Comparison of ENCODE assay signal across 34 cellular contexts in genomic region chr17:77496401-77496801, GRCh38.
DNase-seq lines count a peak whose midpoint lies in the region; ATAC-seq, FAIRE-seq and TF ChIP-seq lines count a peak whose summit lies in the region.
"Had no signal": no experiment of that assay in that cellular context is flagged by ENCODE, and none has a peak within 500 bp of the region (broad histone marks: within the 10 kb centered on the region; RNA-seq: fewer than 3 reads in every experiment).

No MANE protein-coding gene starts in this region.

- peaks cover 28% of the 10 kb centered on the region for H3K4me1 Mint-ChIP-seq in activated naive CD4-positive, alpha-beta T cell treated with anti-CD3 and anti-CD28 coated beads, Interleukin-2, amount 10 ng/mL, durations not matched to agents 7 days and 5 days

- TF ChIP-seq RAD21 in HepG2 (CRISPR knock-in tag; IDR thresholded peaks at IDR 0.05): no peak

- H3K4me3 ChIP-seq in RWPE2 (ENCODE audit: severe bottlenecking) (no peak overlapping the region), HepG2 (replicated peaks in 1 of 3; ENCODE audit: insufficient read depth in 1 of 3, low read depth in 2 of 3, low read length in 3 of 3) (no peak overlapping the region), transverse colon (no peak overlapping the region)
- H3K4me3 ChIP-seq: colonic mucosa, SJSA1, stomach, tibial nerve had no signal

- 93% methylated on average over 12 of the region's 12 CpGs for WGBS in HepG2 (ENCODE audit: low lambda C conversion rate)
- WGBS in transverse colon (ENCODE audit: low coverage in 1 of 2), 2 donors: 94% methylated on average over 12 of the region's 12 CpGs; no CpG with 5 or more reads in 1 of the 2 donors

- no peaks in the 10 kb centered on the region for H3K79me2 ChIP-seq in HepG2 (ENCODE audit: insufficient read depth, low read length)

- H3K36me3 Mint-ChIP-seq in activated naive CD4-positive, alpha-beta T cell treated with anti-CD3 and anti-CD28 coated beads, Interleukin-2, amount 10 ng/mL, durations not matched to agents 7 days and 5 days: peaks cover 56% of the 10 kb centered on the region

- H3K9me3 ChIP-seq in RWPE2 (ENCODE audit: severe bottlenecking) (no peaks in the 10 kb centered on the region), HepG2 (ENCODE audit: low read length) (no peaks in the 10 kb centered on the region), transverse colon (no peaks in the 10 kb centered on the region)
- H3K9me3 ChIP-seq: colonic mucosa, SJSA1, stomach, tibial nerve had no signal

- TF ChIP-seq CTCF in RWPE2 (IDR thresholded peaks at IDR 0.05; ENCODE audit: poor library complexity, severe bottlenecking) (no peak), HepG2 (CRISPR knock-in tag; IDR thresholded peaks at IDR 0.05) (no peak), transverse colon (IDR thresholded peaks at IDR 0.05) (no peak)

- peaks cover 16% of the 10 kb centered on the region; the same call in 1 of the 2 replicates for H4K20me1 ChIP-seq in HepG2 (ENCODE audit: insufficient read depth, low read length)

- TF ChIP-seq EP300 in HepG2 (IDR thresholded peaks at IDR 0.05; ENCODE audit: low read depth in 2 of 2, low read length in 2 of 2) (no peak), HepG2 (CRISPR knock-in tag; IDR thresholded peaks at IDR 0.05; ENCODE audit: borderline replicate concordance) (no peak), transverse colon (IDR thresholded peaks at IDR 0.05; ENCODE audit: low read depth) (no peak)

- H3K27ac Mint-ChIP-seq in activated naive CD4-positive, alpha-beta T cell treated with anti-CD3 and anti-CD28 coated beads, Interleukin-2, amount 10 ng/mL, durations not matched to agents 7 days and 5 days: peak overlapping the region; percentile 58
- H3K27ac Mint-ChIP-seq: activated naive CD4-positive, alpha-beta T cell treated with anti-CD3 and anti-CD28 coated beads, Interleukin-2, amount 50 U/mL, for 24 hours; effector memory CD8-positive, alpha-beta T cell; memory B cell had no signal

- no peaks in the 10 kb centered on the region for H3K4me1 ChIP-seq in RWPE2 (ENCODE audit: insufficient read depth, poor library complexity, severe bottlenecking)
- H3K4me1 ChIP-seq in HepG2 (ENCODE audit: insufficient read depth, low read length): peaks cover 6% of the 10 kb centered on the region
- peaks cover 0 to 11% (median 8%) of the 10 kb centered on the region in 4 donors for H3K4me1 ChIP-seq in transverse colon
- H3K4me1 ChIP-seq: colonic mucosa, foreskin keratinocyte had no signal

- H2AFZ ChIP-seq in HepG2 (ENCODE audit: low read length): no peak overlapping the region

- H3K9me3 Mint-ChIP-seq in activated naive CD4-positive, alpha-beta T cell treated with anti-CD3 and anti-CD28 coated beads, Interleukin-2, amount 10 ng/mL, durations not matched to agents 7 days and 5 days: no peaks in the 10 kb centered on the region
- H3K9me3 Mint-ChIP-seq: activated CD4-positive, alpha-beta memory T cell treated with anti-CD3 and anti-CD28 coated beads, Interleukin-2, amount 10 ng/mL, durations not matched to agents 7 days and 5 days; activated naive CD4-positive, alpha-beta T cell treated with anti-CD3 and anti-CD28 coated beads, Interleukin-2, amount 50 U/mL, for 24 hours; activated T-cell treated with anti-CD3 and anti-CD28 coated beads, Interleukin-2, amount 50 U/mL, for 4 hours; effector memory CD8-positive, alpha-beta T cell; memory B cell; naive B cell had no signal

- H3K4me2 ChIP-seq in HepG2 (ENCODE audit: low read depth, low read length): no peak overlapping the region

- H3K27me3 ChIP-seq in RWPE2 (ENCODE audit: insufficient read depth, poor library complexity, severe bottlenecking) (no peaks in the 10 kb centered on the region), HepG2 (ENCODE audit: control insufficient read depth in 1 of 2, insufficient read depth in 2 of 2, low read length in 2 of 2) (no peaks in the 10 kb centered on the region), transverse colon (no peaks in the 10 kb centered on the region)
- H3K27me3 ChIP-seq: colonic mucosa, foreskin keratinocyte, SJSA1, stomach, tibial nerve had no signal

- DNase-seq in activated naive CD4-positive, alpha-beta T cell treated with anti-CD3 and anti-CD28 coated beads, Interleukin-2, amount 10 ng/mL, durations not matched to agents 7 days and 5 days: peak; percentile 16
- DNase-seq in activated naive CD4-positive, alpha-beta T cell (lab: John Stamatoyannopoulos, UW): no peak
- DNase-seq in RWPE2 (ENCODE audit: low spot score): peak; percentile 34
- DNase-seq in HepG2 (ENCODE audit: low spot score): no peak
- peak; percentile 5 for DNase-seq in transverse colon
- DNase-seq in NK-92 treated with Interleukin-12 subunit alpha and Interleukin-12 subunit beta, amount 100 ng/mL, for 24 hours (lab: John Stamatoyannopoulos, UW): no peak
- DNase-seq in globus pallidus (ENCODE audit: low spot score): no peak
- DNase-seq in stimulated activated CD4-positive, alpha-beta T cell treated with anti-CD3 and anti-CD28 coated beads, Interleukin-2, amount 100 ng/mL, for 24 hours: no peak
- DNase-seq: ACHN; activated CD4-positive, alpha-beta memory T cell treated with anti-CD3 and anti-CD28 coated beads, Interleukin-2, amount 10 ng/mL, durations not matched to agents 7 days and 5 days; activated CD4-positive, alpha-beta T cell treated with anti-CD3 and anti-CD28 coated beads for 1 hour; activated T-cell treated with anti-CD3 and anti-CD28 coated beads, Interleukin-2, amount 50 U/mL, for 4 hours; colonic mucosa; DMS79; effector memory CD8-positive, alpha-beta T cell; foreskin keratinocyte; GDM1; HCEC 1CT; KBM-7; naive B cell; NCI-H1417; NCI-H2029 treated with DMSO at 0.1 percent for 48 hours; NCI-H226; occipital lobe; small intestine; stimulated activated CD8-positive, alpha-beta memory T cell treated with anti-CD3 and anti-CD28 coated beads, Interleukin-4, amount 100 ng/mL, for 48 hours; stomach had no signal

- ATAC-seq in RWPE2 (ENCODE audit: low read depth) (no peak), HepG2 (no peak)
- ATAC-seq: activated T-cell treated with anti-CD3 and anti-CD28 coated beads, Interleukin-2, amount 50 U/mL, for 4 hours; effector memory CD8-positive, alpha-beta T cell; esophagus mucosa; foreskin keratinocyte had no signal

- no peaks in the 10 kb centered on the region for H3K27me3 Mint-ChIP-seq in activated naive CD4-positive, alpha-beta T cell treated with anti-CD3 and anti-CD28 coated beads, Interleukin-2, amount 10 ng/mL, durations not matched to agents 7 days and 5 days
- H3K27me3 Mint-ChIP-seq: activated CD4-positive, alpha-beta memory T cell treated with anti-CD3 and anti-CD28 coated beads, Interleukin-2, amount 10 ng/mL, durations not matched to agents 7 days and 5 days; activated naive CD4-positive, alpha-beta T cell treated with anti-CD3 and anti-CD28 coated beads, Interleukin-2, amount 50 U/mL, for 24 hours; effector memory CD8-positive, alpha-beta T cell; memory B cell; naive B cell had no signal

- H3K27ac ChIP-seq in RWPE2 (ENCODE audit: poor library complexity, severe bottlenecking) (no peak overlapping the region), HepG2 (ENCODE audit: extremely low read length, insufficient read depth, low read length) (no peak overlapping the region), transverse colon (no peak overlapping the region)
- H3K27ac ChIP-seq: colonic mucosa, foreskin keratinocyte, SJSA1, stomach, tibial nerve had no signal

- no peak overlapping the region for H3K9ac ChIP-seq in HepG2 (ENCODE audit: insufficient read depth, low read depth, low read length)

- no peak for TF ChIP-seq POLR2A in HepG2 (IDR thresholded peaks at IDR 0.05; ENCODE audit: insufficient read depth in 1 of 2, low read depth in 2 of 2, low read length in 2 of 2)
- TF ChIP-seq POLR2A in transverse colon (IDR thresholded peaks at IDR 0.05): no peak

- H3K36me3 ChIP-seq in RWPE2 (ENCODE audit: low read depth) (peaks cover 88% of the 10 kb centered on the region), HepG2 (replicated peaks in 1 of 2; ENCODE audit: control insufficient read depth in 1 of 2, insufficient read depth in 2 of 2, low read length in 2 of 2) (peaks cover 45 to 69% of the 10 kb centered on the region in 2 experiments), transverse colon (peaks cover 0 to 22% (median 4%) of the 10 kb centered on the region in 4 donors)

- FAIRE-seq in HepG2 (lab: Jason Lieb, UNC): no peak
- FAIRE-seq: RCC 7860, small intestine, TTC549 had no signal

- in situ Hi-C loops in HepG2 (cut with HindIII; ENCODE audit: extremely low pct_ligation_motif_present, low pct_unique_long_range_greater_than_20kb) (loop anchor here (5.0 kb wide), 2 partner anchors 69 to 164 kb away; no protein-coding TSS in a partner anchor), transverse colon (cut with MboI; ENCODE audit: low pct_ligation_motif_present in 1 of 4, low pct_unique_long_range_greater_than_20kb in 1 of 4, low sequenced_read_pairs in 3 of 4) (loop anchor here (5.0 to 25.0 kb wide), 5 partner anchors 62 to 164 kb away; no protein-coding TSS in a partner anchor)

- CTCF ChIA-PET in activated naive CD4-positive, alpha-beta T cell treated with anti-CD3 and anti-CD28 coated beads, Interleukin-2, amount 10 ng/mL, durations not matched to agents 7 days and 5 days (lab: Charles Lee): interaction anchor here (0.9 to 2.4 kb wide), 4 partner anchors 22 to 165 kb away, joined by 3 to 15 read pairs (median 6); no protein-coding TSS in a partner anchor
- CTCF ChIA-PET in HepG2 (lab: Yijun Ruan, JAX; ENCODE audit: low intra/inter-chr PET ratio, low total read pairs): interaction anchor here (2.9 kb wide), 1 partner anchor 66 kb away, joined by 46 read pairs; no protein-coding TSS in a partner anchor

- no peak overlapping the region for H3K4me3 Mint-ChIP-seq in activated naive CD4-positive, alpha-beta T cell treated with anti-CD3 and anti-CD28 coated beads, Interleukin-2, amount 10 ng/mL, durations not matched to agents 7 days and 5 days
- H3K4me3 Mint-ChIP-seq: activated CD4-positive, alpha-beta memory T cell treated with anti-CD3 and anti-CD28 coated beads, Interleukin-2, amount 10 ng/mL, durations not matched to agents 7 days and 5 days; activated naive CD4-positive, alpha-beta T cell treated with anti-CD3 and anti-CD28 coated beads, Interleukin-2, amount 50 U/mL, for 24 hours; activated T-cell treated with anti-CD3 and anti-CD28 coated beads, Interleukin-2, amount 50 U/mL, for 4 hours; effector memory CD8-positive, alpha-beta T cell; memory B cell; naive B cell had no signal

- BruUV-seq in HepG2 (replicated peaks; lab: Mats Ljungman, UMichigan): no TSS peak

- POLR2A ChIA-PET in HepG2 (lab: Yijun Ruan, JAX): interaction anchor here (1.6 kb wide), 1 partner anchor 66 kb away, joined by 4 read pairs; no protein-coding TSS in a partner anchor

- intact Hi-C loops in HepG2 (cut with micrococcal nuclease; ENCODE audit: unreplicated experiment): no loop called here
- intact Hi-C loops in transverse colon (cut with DNase I; ENCODE audit: low total_unique reads): no loop called here

TF ChIP-seq in HepG2, 621 proteins besides CTCF, POLR2A, EP300 and RAD21:
- peak; percentile 11; the same call in 1 of the 2 replicates for TF ChIP-seq AKAP8 (CRISPR knock-in tag; IDR thresholded peaks at IDR 0.05)
- no peak for TF ChIP-seq ZNF382 (CRISPR knock-in tag; IDR thresholded peaks at IDR 0.05; ENCODE audit: borderline replicate concordance)
- no peak for TF ChIP-seq GTF3A (CRISPR knock-in tag; conservative IDR thresholded peaks at IDR 0.05)
- TF ChIP-seq RBM22 (optimal IDR thresholded peaks at IDR 0.05; ENCODE audit: low read length): peak; percentile 89
- no peak for TF ChIP-seq ZNF670 (CRISPR knock-in tag; IDR thresholded peaks at IDR 0.05; ENCODE audit: borderline replicate concordance)
TF ChIP-seq in HepG2: peak in this region for 2.

Comparison
In these comparisons a context has a peak if more than half of its experiments do, and no peak if none do; other contexts are left out.
1. DNase-seq: peak in activated naive CD4-positive, alpha-beta T cell treated with anti-CD3 and anti-CD28 coated beads, Interleukin-2, amount 10 ng/mL, durations not matched to agents 7 days and 5 days (single experiment), RWPE2 (single experiment) and transverse colon (single experiment); none in activated naive CD4-positive, alpha-beta T cell (0 of 4), HepG2 (single experiment), NK-92 treated with Interleukin-12 subunit alpha and Interleukin-12 subunit beta, amount 100 ng/mL, for 24 hours (single experiment), globus pallidus (single experiment) and stimulated activated CD4-positive, alpha-beta T cell treated with anti-CD3 and anti-CD28 coated beads, Interleukin-2, amount 100 ng/mL, for 24 hours (0 of 2).